ENCODE assay signal across 8 cellular contexts in genomic region chr1:43992232-43992995, GRCh38. TPM values are rescaled to one million over a fixed set of nuclear protein-coding genes. Genes with fewer than 3 reads are reported as not detected.
A peak's percentile ranks its signal among the peaks of the same experiment; 100 is the strongest.
DNase-seq lines count a peak whose midpoint lies in the region; ATAC-seq and TF ChIP-seq lines count a peak whose summit lies in the region.

No MANE protein-coding gene starts in this region.

- no peaks in the 10 kb centered on the region for H4K20me1 ChIP-seq in KMS-11 (ENCODE audit: insufficient read depth)

- no peaks in the 10 kb centered on the region for H3K79me2 ChIP-seq in KMS-11 (ENCODE audit: insufficient read depth, low read depth)

- H3K36me3 ChIP-seq in KMS-11 (ENCODE audit: insufficient read depth) = no peaks in the 10 kb centered on the region

- H3K9ac ChIP-seq in KMS-11 = peak overlapping the region; percentile 45; the same call in 1 of the 2 replicates

- H3K27me3 Mint-ChIP-seq in central memory CD8-positive, alpha-beta T cell = no peaks in the 10 kb centered on the region
- H3K27me3 Mint-ChIP-seq in naive B cell = no peaks in the 10 kb centered on the region

- H3K4me2 ChIP-seq in KMS-11 = peak overlapping the region; percentile 76

- ATAC-seq in central memory CD8-positive, alpha-beta T cell (replicated peaks; ENCODE audit: extremely low read depth, poor library complexity, severe bottlenecking) = no peak
- ATAC-seq in naive B cell (ENCODE audit: low read depth in 2 of 2) = no peak
- no peak for ATAC-seq in HG03095 (IDR thresholded peaks at IDR 0.05; ENCODE audit: unreplicated experiment)
- ATAC-seq in left colon = no peak
- no peak for ATAC-seq in GM18907 (IDR thresholded peaks at IDR 0.05; ENCODE audit: unreplicated experiment)

- H3K4me1 Mint-ChIP-seq in central memory CD8-positive, alpha-beta T cell = peaks cover 21% of the 10 kb centered on the region
- peaks cover 24 to 38% (median 36%) of the 10 kb centered on the region in 3 donors for H3K4me1 Mint-ChIP-seq in naive B cell

- no peak for DNase-seq in AG10803 (ENCODE audit: low read depth)
- no peak for DNase-seq in central memory CD8-positive, alpha-beta T cell (ENCODE audit: low spot score in 2 of 2)
- no peak for DNase-seq in naive B cell
- DNase-seq in left colon = no peak
- DNase-seq in A172 (ENCODE audit: low spot score) = no peak

- peaks cover 13% of the 10 kb centered on the region for H3K4me1 ChIP-seq in KMS-11 (ENCODE audit: low read depth, poor library complexity, severe bottlenecking)

- peak overlapping the region; percentile 69; the same call in 1 of the 2 replicates for H2AFZ ChIP-seq in KMS-11 (ENCODE audit: low read depth)

- no peaks in the 10 kb centered on the region for H3K27me3 ChIP-seq in KMS-11 (ENCODE audit: insufficient read depth, low read depth)

- no peak overlapping the region for H3K27ac ChIP-seq in KMS-11

- peak overlapping the region; percentile 94 for H3K4me3 Mint-ChIP-seq in central memory CD8-positive, alpha-beta T cell
- peak overlapping the region; percentile 91 to 98 (median 95) for H3K4me3 Mint-ChIP-seq in naive B cell

- H3K4me3 ChIP-seq in AG10803 (ENCODE audit: low read length) = peak overlapping the region; percentile 75
- H3K4me3 ChIP-seq in KMS-11 (IDR thresholded peaks at IDR 0.05; ENCODE audit: insufficient read depth, low read depth, low read length) = no peak overlapping the region

- no peaks in the 10 kb centered on the region for H3K9me3 Mint-ChIP-seq in central memory CD8-positive, alpha-beta T cell
- no peaks in the 10 kb centered on the region for H3K9me3 Mint-ChIP-seq in naive B cell

- peak overlapping the region; percentile 81 for H3K27ac Mint-ChIP-seq in central memory CD8-positive, alpha-beta T cell (ENCODE audit: low read depth)
- H3K27ac Mint-ChIP-seq in naive B cell = peak overlapping the region in 3 of 6 donors; percentile 39 to 89 (median 56)

- TF ChIP-seq CTCF in AG10803 (conservative IDR thresholded peaks at IDR 0.05; ENCODE audit: low read length) (no peak), KMS-11 (conservative IDR thresholded peaks at IDR 0.05; ENCODE audit: low read depth, low read length) (no peak)

- intact Hi-C loops in left colon (cut with DNase I, micrococcal nuclease) = no loop called here

- H3K36me3 Mint-ChIP-seq in central memory CD8-positive, alpha-beta T cell (ENCODE audit: insufficient read depth) = peaks cover 2% of the 10 kb centered on the region
- no peaks in the 10 kb centered on the region for H3K36me3 Mint-ChIP-seq in naive B cell

RNA-seq across cellular contexts. Expression of gene CCDC24, which starts 1.0 kb away (rescaled TPM):
- polyA plus RNA-seq in naive B cell (ENCODE audit: low read depth in 6 of 6) = 1 to 10 TPM in 5 of 6 donors, under 1 TPM in 1; 0.89 to 4.0 (median 2.0) TPM
- total RNA-seq in left colon = 10 to 100 TPM; 22.4 to 22.6 TPM
- 8.8 and 13.9 TPM in 2 replicates for total RNA-seq in A172 (2014; rRNA removed; shearing (Covaris generic))

RNA-seq across cellular contexts. Expression of gene B4GALT2, which starts 13.4 kb away (rescaled TPM):
- polyA plus RNA-seq in naive B cell (ENCODE audit: low read depth in 6 of 6) = 1 to 10 TPM in 1 of 6 donors, under 1 TPM in 4, not detected in 1; 0.16 to 1.6 (median 0.37) TPM
- total RNA-seq in left colon = 10 to 100 TPM; 22.7 to 28.6 TPM
- total RNA-seq in A172 (2014; rRNA removed; shearing (Covaris generic)) = 71.8 and 114 TPM in 2 replicates

RNA-seq across cellular contexts. Expression of gene ATP6V0B, which starts 17.7 kb away (rescaled TPM):
- polyA plus RNA-seq in naive B cell (ENCODE audit: low read depth in 6 of 6) = 100 to 1,000 TPM; 264 to 432 (median 286) TPM
- 100 to 1,000 TPM; 166 to 182 TPM for total RNA-seq in left colon
- 187 and 202 TPM in 2 replicates for total RNA-seq in A172 (2014; rRNA removed; shearing (Covaris generic))

RNA-seq across cellular contexts. Expression of gene DPH2, which starts 22.6 kb away (rescaled TPM):
- polyA plus RNA-seq in naive B cell (ENCODE audit: low read depth in 6 of 6) = 10 to 100 TPM; 23.4 to 58.5 (median 30.9) TPM
- 10 to 100 TPM; 17.8 to 24.7 TPM for total RNA-seq in left colon
- total RNA-seq in A172 (2014; rRNA removed; shearing (Covaris generic)) = 26.5 and 31.6 TPM in 2 replicates

RNA-seq across cellular contexts. Expression of gene SLC6A9, which starts 38.8 kb away (rescaled TPM):
- polyA plus RNA-seq in naive B cell (ENCODE audit: low read depth in 6 of 6) = not detected
- total RNA-seq in left colon = 10 to 100 TPM; 35.3 to 42.3 TPM
- total RNA-seq in A172 (2014; rRNA removed; shearing (Covaris generic)) = 0.40 and 2.1 TPM in 2 replicates
